Comparison of ENCODE assay signal across 16 cellular contexts in the genomic region with DNA sequence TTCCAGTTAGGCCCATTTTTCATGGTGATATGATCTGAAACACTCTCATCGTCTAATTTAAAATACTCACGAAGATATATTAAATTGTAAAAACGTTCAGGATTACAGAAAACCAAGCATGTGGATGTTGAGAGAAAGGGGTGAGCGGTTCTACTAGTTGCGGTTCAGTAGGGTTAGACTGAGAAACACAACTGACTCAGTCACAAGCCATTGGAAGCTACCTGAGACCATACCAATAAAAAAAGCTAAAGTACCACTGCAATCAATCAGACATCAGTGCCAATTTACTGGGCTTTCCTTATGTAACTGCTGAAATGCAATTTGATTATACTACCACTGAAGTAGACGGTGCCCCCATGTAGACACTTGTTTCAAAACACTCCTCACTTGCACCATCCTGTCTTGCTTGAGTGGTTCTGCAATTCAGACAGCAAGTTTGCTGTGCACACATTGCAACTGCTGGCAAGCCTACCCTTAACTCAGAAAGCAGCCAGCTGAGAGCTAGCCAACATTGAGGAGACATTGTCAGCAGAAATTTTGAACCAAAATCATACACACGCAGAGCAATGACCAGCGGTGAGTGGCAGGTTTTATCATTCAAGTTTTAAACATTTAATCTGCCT.
DNase-seq lines count a peak whose midpoint lies in the region; ATAC-seq and TF ChIP-seq lines count a peak whose summit lies in the region.
"Had no signal": no experiment of that assay in that cellular context is flagged by ENCODE, and none has a peak within 500 bp of the region (broad histone marks: within the 10 kb centered on the region; RNA-seq: fewer than 3 reads in every experiment).

No MANE protein-coding gene starts in this region.

- H3K36me3 ChIP-seq in parathyroid adenoma (ENCODE audit: control insufficient read depth, insufficient read depth, low read length) = no peaks in the 10 kb centered on the region
- no peaks in the 10 kb centered on the region for H3K36me3 ChIP-seq in naive thymus-derived CD4-positive, alpha-beta T cell (ENCODE audit: control insufficient read depth in 2 of 3, insufficient read depth in 3 of 3, low read length in 3 of 3)
- H3K36me3 ChIP-seq: tibial nerve, WERI-Rb-1 had no signal

- CTCF ChIA-PET in naive thymus-derived CD4-positive, alpha-beta T cell (lab: Charles Lee) = no interaction called here

- H3K4me3 ChIP-seq in epithelial cell of proximal tubule (ENCODE audit: low read depth, low read length) = no peak overlapping the region
- peak overlapping the region; percentile 14 for H3K4me3 ChIP-seq in parathyroid adenoma (ENCODE audit: low read depth, low read length)
- H3K4me3 ChIP-seq in naive thymus-derived CD4-positive, alpha-beta T cell (ENCODE audit: low read length) = no peak overlapping the region
- H3K4me3 ChIP-seq: A549, GM12878, SK-N-MC, tibial nerve had no signal

- H3K9ac ChIP-seq in parathyroid adenoma = no peak overlapping the region

- intact Hi-C loops in naive thymus-derived CD4-positive, alpha-beta T cell (cut with micrococcal nuclease) = no loop called here

- no peaks in the 10 kb centered on the region for H3K27me3 ChIP-seq in parathyroid adenoma (ENCODE audit: control insufficient read depth, insufficient read depth, low read length)
- no peaks in the 10 kb centered on the region for H3K27me3 ChIP-seq in naive thymus-derived CD4-positive, alpha-beta T cell (ENCODE audit: control insufficient read depth in 2 of 2, insufficient read depth in 2 of 2, low read length in 2 of 2)
- H3K27me3 ChIP-seq: tibial nerve had no signal

- H3K27ac Mint-ChIP-seq in naive thymus-derived CD4-positive, alpha-beta T cell = no peak overlapping the region
- H3K27ac Mint-ChIP-seq in activated T-helper 17 cell treated with anti-CD3 and anti-CD28 coated beads, Interleukin-2, amount 50 U/mL, for 72 hours = no peak overlapping the region
- H3K27ac Mint-ChIP-seq: memory B cell had no signal

- no peak overlapping the region for H3K4me3 Mint-ChIP-seq in naive thymus-derived CD4-positive, alpha-beta T cell
- H3K4me3 Mint-ChIP-seq in activated T-helper 17 cell treated with anti-CD3 and anti-CD28 coated beads, Interleukin-2, amount 50 U/mL, for 72 hours = no peak overlapping the region
- H3K4me3 Mint-ChIP-seq: memory B cell had no signal

- TF ChIP-seq CTCF in epithelial cell of proximal tubule (conservative IDR thresholded peaks at IDR 0.05; ENCODE audit: low read depth, low read length) = no peak
- no peak for TF ChIP-seq CTCF in parathyroid adenoma (IDR thresholded peaks at IDR 0.05)

- no peak for ATAC-seq in naive thymus-derived CD4-positive, alpha-beta T cell
- ATAC-seq in activated T-helper 17 cell treated with anti-CD3 and anti-CD28 coated beads, Interleukin-2, amount 50 U/mL, for 72 hours (replicated peaks) = no peak
- ATAC-seq: A549, GM12878 had no signal

- H3K9me3 Mint-ChIP-seq in naive thymus-derived CD4-positive, alpha-beta T cell = peaks cover 0 to 12% (median 0%) of the 10 kb centered on the region in 11 donors
- H3K9me3 Mint-ChIP-seq in activated T-helper 17 cell treated with anti-CD3 and anti-CD28 coated beads, Interleukin-2, amount 50 U/mL, for 72 hours = no peaks in the 10 kb centered on the region
- H3K9me3 Mint-ChIP-seq: memory B cell had no signal

- no peaks in the 10 kb centered on the region for H3K4me1 ChIP-seq in parathyroid adenoma
- H3K4me1 ChIP-seq in naive thymus-derived CD4-positive, alpha-beta T cell (ENCODE audit: control insufficient read depth in 2 of 2, insufficient read depth in 2 of 2, low read length in 2 of 2) = no peaks in the 10 kb centered on the region
- H3K4me1 ChIP-seq: A549 had no signal

- H3K4me1 Mint-ChIP-seq in naive thymus-derived CD4-positive, alpha-beta T cell = no peaks in the 10 kb centered on the region
- no peaks in the 10 kb centered on the region for H3K4me1 Mint-ChIP-seq in activated T-helper 17 cell treated with anti-CD3 and anti-CD28 coated beads, Interleukin-2, amount 50 U/mL, for 72 hours
- H3K4me1 Mint-ChIP-seq: memory B cell had no signal

- H3K4me2 ChIP-seq in parathyroid adenoma (ENCODE audit: low read length) = peak overlapping the region; percentile 44
- H3K4me2 ChIP-seq: A549 had no signal

- DNase-seq in NCI-H1417 (lab: John Stamatoyannopoulos, UW) (peak in 2 of 3 experiments; percentile 23 to 58), NCI-H1417 treated with DMSO at 0.1 percent for 48 hours (lab: John Stamatoyannopoulos, UW) (no peak), NCI-H2029 (lab: John Stamatoyannopoulos, UW) (peak; percentile 33), epithelial cell of proximal tubule (ENCODE audit: low read depth) (peak; percentile 43)
- DNase-seq in naive thymus-derived CD4-positive, alpha-beta T cell = no peak
- no peak for DNase-seq in activated CD4-positive, alpha-beta T cell treated with anti-CD3 and anti-CD28 coated beads for 48 hours
- DNase-seq: activated effector memory CD4-positive, alpha-beta T cell treated with anti-CD3 and anti-CD28 coated beads, Interleukin-2, amount 50 U/mL, for 16 hours; stimulated activated CD4-positive, alpha-beta T cell treated with anti-CD3 and anti-CD28 coated beads, Interleukin-4, amount 100 ng/mL, for 4 hours; WERI-Rb-1 had no signal

- no peak overlapping the region for H3K27ac ChIP-seq in parathyroid adenoma
- H3K27ac ChIP-seq in naive thymus-derived CD4-positive, alpha-beta T cell (ENCODE audit: low read depth, low read length) = no peak overlapping the region
- H3K27ac ChIP-seq: A549, SK-N-MC, tibial nerve, WERI-Rb-1 had no signal

- H3K9me3 ChIP-seq in parathyroid adenoma (ENCODE audit: control insufficient read depth, low read length) = no peaks in the 10 kb centered on the region
- H3K9me3 ChIP-seq in naive thymus-derived CD4-positive, alpha-beta T cell (ENCODE audit: control insufficient read depth in 2 of 3, low read length in 3 of 3) = no peaks in the 10 kb centered on the region
- H3K9me3 ChIP-seq: A549, tibial nerve had no signal

- H3K36me3 Mint-ChIP-seq in naive thymus-derived CD4-positive, alpha-beta T cell = no peaks in the 10 kb centered on the region
- no peaks in the 10 kb centered on the region for H3K36me3 Mint-ChIP-seq in activated T-helper 17 cell treated with anti-CD3 and anti-CD28 coated beads, Interleukin-2, amount 50 U/mL, for 72 hours (ENCODE audit: low read depth)
- H3K36me3 Mint-ChIP-seq: memory B cell had no signal

- no peaks in the 10 kb centered on the region for H3K79me2 ChIP-seq in parathyroid adenoma

- H3K27me3 Mint-ChIP-seq in naive thymus-derived CD4-positive, alpha-beta T cell = peaks cover 0 to 3% (median 0%) of the 10 kb centered on the region in 5 donors
- H3K27me3 Mint-ChIP-seq in activated T-helper 17 cell treated with anti-CD3 and anti-CD28 coated beads, Interleukin-2, amount 50 U/mL, for 72 hours = no peaks in the 10 kb centered on the region

- POLR2A ChIA-PET in naive thymus-derived CD4-positive, alpha-beta T cell (lab: Charles Lee) = no interaction called here

- no peak overlapping the region for H2AFZ ChIP-seq in parathyroid adenoma

Comparison
In these comparisons a context has a peak if more than half of its experiments do, and no peak if none do; other contexts are left out.
1. DNase-seq: peak in NCI-H1417 (2 of 3), NCI-H2029 (single experiment) and epithelial cell of proximal tubule (single experiment); none in NCI-H1417 treated with DMSO at 0.1 percent for 48 hours (single experiment), naive thymus-derived CD4-positive, alpha-beta T cell (0 of 9) and activated CD4-positive, alpha-beta T cell treated with anti-CD3 and anti-CD28 coated beads for 48 hours (single experiment).